19 cellular contexts compared by ENCODE assay signal in genomic region chr3:852033-852432, GRCh38.
DNase-seq lines count a peak whose midpoint lies in the region; ATAC-seq, FAIRE-seq and TF ChIP-seq lines count a peak whose summit lies in the region.
"Had no signal": no experiment of that assay in that cellular context is flagged by ENCODE, and none has a peak within 500 bp of the region (broad histone marks: within the 10 kb centered on the region; RNA-seq: fewer than 3 reads in every experiment).

No MANE protein-coding gene starts in this region.

- DNase-seq in D721Med (ENCODE audit: insufficient read length, low spot score) (no peak), GM12892 (ENCODE audit: insufficient read length) (no peak), foreskin keratinocyte (peak in 1 of 2 donors; percentile 30), epidermal melanocyte (ENCODE audit: insufficient read length, low spot score) (no peak), erythroblast (lab: John Stamatoyannopoulos, UW) (no peak), glutamatergic neuron (no peak)
- DNase-seq: activated B cell treated with CpG ODN at 0.5 μM for 24 hours; activated effector memory CD4-positive, alpha-beta T cell treated with anti-CD3 and anti-CD28 coated beads, Interleukin-2, amount 50 U/mL, for 16 hours; amniotic stem cell; DMS79; effector memory CD8-positive, alpha-beta T cell; kidney glomerular epithelial cell; NCI-H2029; NCI-H774; retina had no signal

- H3K27ac ChIP-seq in OCI-LY1 (ENCODE audit: low read depth, low read length, poor library complexity, severe bottlenecking) (no peak overlapping the region), foreskin keratinocyte (no peak overlapping the region)

- no peaks in the 10 kb centered on the region for H3K9me2 ChIP-seq in OCI-LY1 (ENCODE audit: low read depth, low read length)

- no peak overlapping the region for H3K4me3 Mint-ChIP-seq in glutamatergic neuron (ENCODE audit: unreplicated experiment)
- H3K4me3 Mint-ChIP-seq: activated B cell treated with CpG ODN at 0.5 μM for 24 hours; central memory CD8-positive, alpha-beta T cell; effector memory CD8-positive, alpha-beta T cell; stimulated activated memory B cell treated with anti-CD40 and anti-IgM and Interleukin-4, amounts not matched to agents 10 μg/mL and 1 μg/mL and 100 μg/mL, for 72 hours had no signal

- H3K36me3 ChIP-seq in OCI-LY1 (ENCODE audit: insufficient read depth, low read length), result no peaks in the 10 kb centered on the region

- H3K9me3 ChIP-seq in OCI-LY1 (ENCODE audit: low read length), result no peaks in the 10 kb centered on the region

- H2AFZ ChIP-seq in OCI-LY1 (ENCODE audit: low read length), result no peak overlapping the region

- H3K9me3 Mint-ChIP-seq in glutamatergic neuron (ENCODE audit: unreplicated experiment), result peaks cover 7% of the 10 kb centered on the region
- H3K9me3 Mint-ChIP-seq: activated B cell treated with CpG ODN at 0.5 μM for 24 hours had no signal

- no peaks in the 10 kb centered on the region for H4K20me1 ChIP-seq in OCI-LY1 (ENCODE audit: insufficient read depth, low read length)

- no peak for ATAC-seq in foreskin keratinocyte
- ATAC-seq: effector memory CD8-positive, alpha-beta T cell; HepG2; stimulated activated memory B cell treated with anti-CD40 and anti-IgM and Interleukin-4, amounts not matched to agents 10 μg/mL and 1 μg/mL and 100 μg/mL, for 72 hours had no signal

- H3K27me3 ChIP-seq in OCI-LY1 (ENCODE audit: insufficient read depth, low read length), result no peaks in the 10 kb centered on the region
- H3K27me3 ChIP-seq in foreskin keratinocyte, result no peaks in the 10 kb centered on the region

- H3K36me3 Mint-ChIP-seq in glutamatergic neuron (ENCODE audit: unreplicated experiment), result no peaks in the 10 kb centered on the region
- H3K36me3 Mint-ChIP-seq: stimulated activated memory B cell treated with anti-CD40 and anti-IgM and Interleukin-4, amounts not matched to agents 10 μg/mL and 1 μg/mL and 100 μg/mL, for 72 hours had no signal

- H3K4me1 Mint-ChIP-seq in glutamatergic neuron (ENCODE audit: low read depth, unreplicated experiment), result peaks cover 9% of the 10 kb centered on the region
- H3K4me1 Mint-ChIP-seq: activated B cell treated with CpG ODN at 0.5 μM for 24 hours; central memory CD8-positive, alpha-beta T cell; stimulated activated memory B cell treated with anti-CD40 and anti-IgM and Interleukin-4, amounts not matched to agents 10 μg/mL and 1 μg/mL and 100 μg/mL, for 72 hours had no signal

- peaks cover 3% of the 10 kb centered on the region for H3K4me1 ChIP-seq in OCI-LY1 (ENCODE audit: insufficient read depth, low read length, severe bottlenecking)
- no peaks in the 10 kb centered on the region for H3K4me1 ChIP-seq in foreskin keratinocyte

- peak; percentile 29 for TF ChIP-seq CTCF in D721Med (IDR thresholded peaks at IDR 0.05; ENCODE audit: insufficient read depth, missing control alignments)
- TF ChIP-seq CTCF in OCI-LY1 (IDR thresholded peaks at IDR 0.05; ENCODE audit: low read length), result peak; percentile 33; the same call in 1 of the 2 replicates
- peak; percentile 19 for TF ChIP-seq CTCF in foreskin keratinocyte (conservative IDR thresholded peaks at IDR 0.05)
- no peak for TF ChIP-seq CTCF in glutamatergic neuron (IDR thresholded peaks at IDR 0.05; ENCODE audit: partially characterized antibody, unreplicated experiment)

- H3K79me2 ChIP-seq in OCI-LY1 (ENCODE audit: insufficient read depth, low read length), result no peaks in the 10 kb centered on the region

- TF ChIP-seq POLR2A in GM12892 (IDR thresholded peaks at IDR 0.05; ENCODE audit: low read depth, low read length) (no peak), erythroblast (IDR thresholded peaks at IDR 0.05; ENCODE audit: low read length) (no peak)

- no peak for FAIRE-seq in D721Med (lab: Jason Lieb, UNC)
- FAIRE-seq in GM12892 (lab: Jason Lieb, UNC), result peak; percentile 21
- FAIRE-seq: HepG2 had no signal

- no peak overlapping the region for H3K4me2 ChIP-seq in OCI-LY1 (ENCODE audit: low read length)

- no peak overlapping the region for H3K9ac ChIP-seq in OCI-LY1 (ENCODE audit: low read length)

- H3F3A ChIP-seq in OCI-LY1 (ENCODE audit: insufficient read depth, low read length), result no peaks in the 10 kb centered on the region

- H3K4me3 ChIP-seq in OCI-LY1 (ENCODE audit: low read depth, low read length, poor library complexity, severe bottlenecking), result no peak overlapping the region

- H3K27me3 Mint-ChIP-seq in glutamatergic neuron (ENCODE audit: unreplicated experiment), result peaks cover 6% of the 10 kb centered on the region
- H3K27me3 Mint-ChIP-seq: activated B cell treated with CpG ODN at 0.5 μM for 24 hours; central memory CD8-positive, alpha-beta T cell; effector memory CD8-positive, alpha-beta T cell; stimulated activated memory B cell treated with anti-CD40 and anti-IgM and Interleukin-4, amounts not matched to agents 10 μg/mL and 1 μg/mL and 100 μg/mL, for 72 hours had no signal

- H3K27ac Mint-ChIP-seq in glutamatergic neuron (ENCODE audit: unreplicated experiment), result no peak overlapping the region
- H3K27ac Mint-ChIP-seq: activated B cell treated with CpG ODN at 0.5 μM for 24 hours; effector memory CD8-positive, alpha-beta T cell; stimulated activated memory B cell treated with anti-CD40 and anti-IgM and Interleukin-4, amounts not matched to agents 10 μg/mL and 1 μg/mL and 100 μg/mL, for 72 hours had no signal
